Comparison of ENCODE assay signal across 8 cellular contexts in genomic region chr4:11428161-11428700, GRCh38. TPM values are rescaled to one million over a fixed set of nuclear protein-coding genes. Genes with fewer than 3 reads are reported as not detected.
DNase-seq lines count a peak whose midpoint lies in the region; ATAC-seq and TF ChIP-seq lines count a peak whose summit lies in the region.

No MANE protein-coding gene starts in this region.

- WGBS in heart right ventricle, 2 donors = 1 to 2% methylated on average over 26 of the region's 26 CpGs

- no peak overlapping the region for H3K27ac ChIP-seq in DOHH2 (ENCODE audit: low read depth, low read length)
- no peak overlapping the region for H3K27ac ChIP-seq in GM23338 (ENCODE audit: low read depth)
- H3K27ac ChIP-seq in heart right ventricle = peak overlapping the region in 5 of 10 donors; percentile 4 to 74 (median 54)
- H3K27ac ChIP-seq in skin epidermis = peak overlapping the region in 10 of 21 experiments; percentile 13 to 78 (median 37)

- H3K4me1 ChIP-seq in DOHH2 (ENCODE audit: control insufficient read depth, low read length) (peaks cover 14% of the 10 kb centered on the region), GM23338 (ENCODE audit: insufficient read depth) (peaks cover 20% of the 10 kb centered on the region), heart right ventricle (peaks cover 0 to 32% (median 22%) of the 10 kb centered on the region in 9 donors)

- H3K4me1 Mint-ChIP-seq in GM23338 (peaks cover 28% of the 10 kb centered on the region), WTC11 (0 out of 2 replicates have a peak, but pooled peaks cover 3% of the 10 kb centered on the region)

- H3K9me2 ChIP-seq in DOHH2 (replicated peaks; ENCODE audit: control insufficient read depth, low read length) = no peaks in the 10 kb centered on the region
- H3K9me2 ChIP-seq in GM23338 (ENCODE audit: insufficient read depth) = no peaks in the 10 kb centered on the region

- H3K27me3 ChIP-seq in DOHH2 (ENCODE audit: control insufficient read depth, low read length) (peaks cover 16% of the 10 kb centered on the region), GM23338 (ENCODE audit: insufficient read depth) (peaks cover 50% of the 10 kb centered on the region), heart right ventricle (peaks cover 0 to 45% (median 24%) of the 10 kb centered on the region in 7 donors)

- H3F3A ChIP-seq in DOHH2 (ENCODE audit: control insufficient read depth, insufficient read depth) (no peaks in the 10 kb centered on the region), GM23338 (replicated peaks; ENCODE audit: low read depth) (no peaks in the 10 kb centered on the region)

- H3K9me3 ChIP-seq in DOHH2 (ENCODE audit: control insufficient read depth, insufficient read depth, low read length) (no peaks in the 10 kb centered on the region), heart right ventricle (no peaks in the 10 kb centered on the region)

- H3K79me2 ChIP-seq in DOHH2 (ENCODE audit: control insufficient read depth, low read length) (no peaks in the 10 kb centered on the region), GM23338 (replicated peaks; ENCODE audit: insufficient read depth) (no peaks in the 10 kb centered on the region)

- H3K27ac Mint-ChIP-seq in GM23338 = no peak overlapping the region
- no peak overlapping the region for H3K27ac Mint-ChIP-seq in WTC11

- H3K4me3 ChIP-seq in DOHH2 (ENCODE audit: low read length) (peak overlapping the region; percentile 75), GM23338 (peak overlapping the region; percentile 78), heart right ventricle (peak overlapping the region; percentile 37 to 78 (median 65)), skin epidermis (peak overlapping the region; percentile 28 to 62 (median 50))

- H3K4me3 Mint-ChIP-seq in GM23338 (peak overlapping the region; percentile 83), WTC11 (peak overlapping the region; percentile 64)

- TF ChIP-seq CTCF in DOHH2 (IDR thresholded peaks at IDR 0.05; ENCODE audit: low read depth, low read length, poor library complexity, severe bottlenecking) (no peak), GM23338 (conservative IDR thresholded peaks at IDR 0.05; ENCODE audit: low read depth in 2 of 2) (no peak), WTC11 (IDR thresholded peaks at IDR 0.05) (no peak), heart right ventricle (IDR thresholded peaks at IDR 0.05) (no peak)

- no peaks in the 10 kb centered on the region for H4K20me1 ChIP-seq in DOHH2 (ENCODE audit: control insufficient read depth, insufficient read depth, low read depth, low read length)
- peaks cover 5% of the 10 kb centered on the region; the same call in 1 of the 2 replicates for H4K20me1 ChIP-seq in GM23338 (replicated peaks; ENCODE audit: insufficient read depth)

- H3K27me3 Mint-ChIP-seq in GM23338 (ENCODE audit: insufficient read depth, low read depth, poor library complexity) = peaks cover 37% of the 10 kb centered on the region
- peaks cover 29% of the 10 kb centered on the region for H3K27me3 Mint-ChIP-seq in WTC11 (ENCODE audit: low read depth)

- DNase-seq in GM23338 (ENCODE audit: low spot score) = peak; percentile 47
- peak; percentile 12 for DNase-seq in WTC11 (ENCODE audit: low spot score)
- no peak for DNase-seq in heart right ventricle
- DNase-seq in anterior cingulate cortex (lab: John Stamatoyannopoulos, UW) = no peak
- no peak for DNase-seq in SKM-1 (lab: John Stamatoyannopoulos, UW; ENCODE audit: unreplicated experiment)

- CTCF ChIA-PET in WTC11 (lab: Charles Lee) = interaction anchor here (1.2 kb wide), 1 partner anchor 293 kb away, joined by 3 read pairs; no protein-coding TSS in a partner anchor

- ATAC-seq in GM23338 (peak; percentile 24), WTC11 (no peak), heart right ventricle (peak in 6 of 8 donors; percentile 2 to 28 (median 18)), HG03521 (IDR thresholded peaks at IDR 0.05; ENCODE audit: unreplicated experiment) (no peak)

- intact Hi-C loops in heart right ventricle (cut with DNase I) = loop anchor here (5.0 to 10.0 kb wide), 9 partner anchors 194 to 863 kb away; no protein-coding TSS in a partner anchor

- H3K36me3 ChIP-seq in DOHH2 (ENCODE audit: control insufficient read depth, low read length) (no peaks in the 10 kb centered on the region), GM23338 (ENCODE audit: insufficient read depth) (no peaks in the 10 kb centered on the region), heart right ventricle (no peaks in the 10 kb centered on the region)

- H3K4me2 ChIP-seq in DOHH2 (ENCODE audit: low read length) (peak overlapping the region; percentile 80), GM23338 (peak overlapping the region; percentile 96)

- no peaks in the 10 kb centered on the region for H3K9me3 Mint-ChIP-seq in GM23338
- H3K9me3 Mint-ChIP-seq in WTC11 = peaks cover 32% of the 10 kb centered on the region

- H2AFZ ChIP-seq in GM23338 = peak overlapping the region; percentile 96

- H3K36me3 Mint-ChIP-seq in GM23338 (ENCODE audit: low read depth) (no peaks in the 10 kb centered on the region), WTC11 (peaks cover 34% of the 10 kb centered on the region)

- POLR2A ChIA-PET in WTC11 (lab: Charles Lee) = no interaction called here

TF ChIP-seq in GM23338, 12 proteins besides CTCF, POLR2A, EP300 and RAD21:
- TF ChIP-seq EZH2 (IDR thresholded peaks at IDR 0.05; ENCODE audit: low read depth, unreplicated experiment) = peak; percentile 40
- TF ChIP-seq, protein P1, sequence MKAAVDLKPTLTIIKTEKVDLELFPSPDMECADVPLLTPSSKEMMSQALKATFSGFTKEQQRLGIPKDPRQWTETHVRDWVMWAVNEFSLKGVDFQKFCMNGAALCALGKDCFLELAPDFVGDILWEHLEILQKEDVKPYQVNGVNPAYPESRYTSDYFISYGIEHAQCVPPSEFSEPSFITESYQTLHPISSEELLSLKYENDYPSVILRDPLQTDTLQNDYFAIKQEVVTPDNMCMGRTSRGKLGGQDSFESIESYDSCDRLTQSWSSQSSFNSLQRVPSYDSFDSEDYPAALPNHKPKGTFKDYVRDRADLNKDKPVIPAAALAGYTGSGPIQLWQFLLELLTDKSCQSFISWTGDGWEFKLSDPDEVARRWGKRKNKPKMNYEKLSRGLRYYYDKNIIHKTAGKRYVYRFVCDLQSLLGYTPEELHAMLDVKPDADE (IDR thresholded peaks at IDR 0.05) = no peak
TF ChIP-seq in GM23338: peak in this region for 1.

TF ChIP-seq in WTC11, 78 proteins besides CTCF, POLR2A, EP300 and RAD21:
- TF ChIP-seq EMX1 (CRISPR knock-in tag; IDR thresholded peaks at IDR 0.05) (no peak), ZNF425 (CRISPR knock-in tag; conservative IDR thresholded peaks at IDR 0.05) (no peak), GRHL2 (CRISPR knock-in tag; IDR thresholded peaks at IDR 0.05; ENCODE audit: insufficient replicate concordance, severe bottlenecking) (no peak), ATF1 (CRISPR knock-in tag; IDR thresholded peaks at IDR 0.05) (no peak), ZBTB43 (CRISPR knock-in tag; IDR thresholded peaks at IDR 0.05) (no peak), MAX (CRISPR knock-in tag; IDR thresholded peaks at IDR 0.05) (no peak), ZNF138 (CRISPR knock-in tag; conservative IDR thresholded peaks at IDR 0.05) (no peak), ZNF416 (CRISPR knock-in tag; IDR thresholded peaks at IDR 0.05) (no peak)

RNA-seq across cellular contexts. Expression of gene HS3ST1, which starts 0.5 kb away (rescaled TPM):
- 0.94 and 1.0 TPM in 2 replicates for total RNA-seq in GM23338 (2014; rRNA removed; shearing (Covaris generic))
- polyA plus RNA-seq in GM23338 (2016; fragmentation: Nextera tagmentation; extraction: Ambion mirVana) = 1.3 and 1.8 TPM in 2 replicates
- 0.41 to 0.52 TPM (median 0.44 TPM) in 3 replicates for total RNA-seq in WTC11 (2021)
- total RNA-seq in heart right ventricle = 1 to 10 TPM in 6 of 10 donors, under 1 TPM in 4; 0.27 to 1.5 (median 1.1) TPM
- 1 to 10 TPM in 1 of 2 donors, under 1 TPM in 1; 0.88 to 2.1 TPM for polyA plus RNA-seq in heart right ventricle

Comparison
In these comparisons a context has a peak if more than half of its experiments do, and no peak if none do; other contexts are left out.
1. ATAC-seq: peak in GM23338 (single experiment) and heart right ventricle (6 of 8); none in WTC11 (single experiment) and HG03521 (single experiment).
2. DNase-seq: peak in GM23338 (single experiment) and WTC11 (single experiment); none in heart right ventricle (0 of 2), anterior cingulate cortex (0 of 58) and SKM-1 (single experiment).
3. Peak in every context shown above with its lines, with median percentiles within 50 percentile points of each other: H3K4me3 ChIP-seq.